ENCODE assay signal across 28 cellular contexts in genomic region chr10:114532226-114532625, GRCh38.
"Had no signal": no experiment of that assay in that cellular context is flagged by ENCODE, and none has a peak within 500 bp of the region (broad histone marks: within the 10 kb centered on the region; RNA-seq: fewer than 3 reads in every experiment).

No MANE protein-coding gene starts in this region.

- H3K4me3 ChIP-seq: esophagus muscularis mucosa, gastrocnemius medialis, heart left ventricle had no signal

- H3K27me3 ChIP-seq: brain microvascular endothelial cell, esophagus muscularis mucosa, foreskin keratinocyte, gastrocnemius medialis, heart left ventricle had no signal

- H3K4me3 Mint-ChIP-seq: activated CD4-positive, alpha-beta memory T cell treated with anti-CD3 and anti-CD28 coated beads, Interleukin-2, amount 10 ng/mL, durations not matched to agents 7 days and 5 days; activated CD4-positive, alpha-beta T cell treated with anti-CD3 and anti-CD28 coated beads for 36 hours; activated CD4-positive, alpha-beta T cell treated with anti-CD3 and anti-CD28 coated beads, Interleukin-2, amount 10 ng/mL, durations not matched to agents 7 days and 5 days; activated naive CD8-positive, alpha-beta T cell treated with anti-CD3 and anti-CD28 coated beads, Interleukin-2, amount 10 ng/mL, durations not matched to agents 7 days and 5 days; activated T-cell treated with anti-CD3 and anti-CD28 coated beads, Interleukin-2, amount 50 U/mL, for 24 hours; activated T-cell treated with anti-CD3 and anti-CD28 coated beads, Interleukin-2, amount 50 U/mL, for 72 hours; effector memory CD8-positive, alpha-beta T cell had no signal

- H3K36me3 Mint-ChIP-seq: activated naive CD8-positive, alpha-beta T cell treated with anti-CD3 and anti-CD28 coated beads, Interleukin-2, amount 10 ng/mL, durations not matched to agents 7 days and 5 days had no signal

- H3K27ac ChIP-seq: brain microvascular endothelial cell, esophagus muscularis mucosa, foreskin keratinocyte, gastrocnemius medialis, heart left ventricle had no signal

- H3K9me3 Mint-ChIP-seq: activated naive CD8-positive, alpha-beta T cell treated with anti-CD3 and anti-CD28 coated beads, Interleukin-2, amount 10 ng/mL, durations not matched to agents 7 days and 5 days; activated T-cell treated with anti-CD3 and anti-CD28 coated beads, Interleukin-2, amount 50 U/mL, for 24 hours; activated T-cell treated with anti-CD3 and anti-CD28 coated beads, Interleukin-2, amount 50 U/mL, for 72 hours; effector memory CD8-positive, alpha-beta T cell had no signal

- DNase-seq: activated CD4-positive, alpha-beta memory T cell treated with anti-CD3 and anti-CD28 coated beads, Interleukin-2, amount 10 ng/mL, durations not matched to agents 7 days and 5 days; activated CD4-positive, alpha-beta T cell treated with anti-CD3 and anti-CD28 coated beads for 36 hours; activated CD4-positive, alpha-beta T cell treated with anti-CD3 and anti-CD28 coated beads, Interleukin-2, amount 10 ng/mL, durations not matched to agents 7 days and 5 days; activated CD4-positive, alpha-beta T cell treated with anti-CD3 and anti-CD28 coated beads, Interleukin-2, amount 50 U/mL, for 4 hours; activated CD4-positive, CD25-positive, alpha-beta regulatory T cell; activated CD4-positive, CD25-positive, alpha-beta regulatory T cell treated with anti-CD3 and anti-CD28 coated beads, Interleukin-2, amount 50 U/mL, for 72 hours; activated CD8-positive, alpha-beta memory T cell treated with anti-CD3 and anti-CD28 coated beads, Interleukin-2, amount 50 U/mL, for 48 hours; activated gamma-delta T cell; activated naive CD4-positive, alpha-beta T cell; activated naive CD4-positive, alpha-beta T cell treated with anti-CD3 and anti-CD28 coated beads, Interleukin-2, amount 50 U/mL, for 16 hours; activated naive CD8-positive, alpha-beta T cell treated with anti-CD3 and anti-CD28 coated beads, Interleukin-2, amount 10 ng/mL, durations not matched to agents 7 days and 5 days; activated T-cell treated with anti-CD3 and anti-CD28 coated beads for 4 hours; activated T-cell treated with anti-CD3 and anti-CD28 coated beads, Interleukin-2, amount 50 U/mL, for 24 hours; activated T-cell treated with anti-CD3 and anti-CD28 coated beads, Interleukin-2, amount 50 U/mL, for 72 hours; amniotic stem cell; anterior cingulate cortex; brain microvascular endothelial cell; cortex of kidney; dermis blood vessel endothelial cell; effector CD4-positive, alpha-beta T cell; effector memory CD8-positive, alpha-beta T cell; erythroblast; foreskin keratinocyte; gastrocnemius medialis; glutamatergic neuron; heart left ventricle; T-helper 2 cell had no signal

- H3K27ac Mint-ChIP-seq: activated CD4-positive, alpha-beta memory T cell treated with anti-CD3 and anti-CD28 coated beads, Interleukin-2, amount 10 ng/mL, durations not matched to agents 7 days and 5 days; activated CD4-positive, alpha-beta T cell treated with anti-CD3 and anti-CD28 coated beads for 36 hours; activated CD4-positive, alpha-beta T cell treated with anti-CD3 and anti-CD28 coated beads, Interleukin-2, amount 10 ng/mL, durations not matched to agents 7 days and 5 days; activated naive CD8-positive, alpha-beta T cell treated with anti-CD3 and anti-CD28 coated beads, Interleukin-2, amount 10 ng/mL, durations not matched to agents 7 days and 5 days; activated T-cell treated with anti-CD3 and anti-CD28 coated beads, Interleukin-2, amount 50 U/mL, for 24 hours; activated T-cell treated with anti-CD3 and anti-CD28 coated beads, Interleukin-2, amount 50 U/mL, for 72 hours; effector memory CD8-positive, alpha-beta T cell had no signal

- H3K9me3 ChIP-seq: esophagus muscularis mucosa, gastrocnemius medialis, heart left ventricle had no signal

- H3K36me3 ChIP-seq: brain microvascular endothelial cell, gastrocnemius medialis had no signal

- ATAC-seq: activated CD4-positive, alpha-beta T cell treated with anti-CD3 and anti-CD28 coated beads for 36 hours; activated T-cell treated with anti-CD3 and anti-CD28 coated beads, Interleukin-2, amount 50 U/mL, for 72 hours; effector memory CD8-positive, alpha-beta T cell; foreskin keratinocyte; gastrocnemius medialis had no signal

- H3K27me3 Mint-ChIP-seq: activated CD4-positive, alpha-beta memory T cell treated with anti-CD3 and anti-CD28 coated beads, Interleukin-2, amount 10 ng/mL, durations not matched to agents 7 days and 5 days; activated CD4-positive, alpha-beta T cell treated with anti-CD3 and anti-CD28 coated beads for 36 hours; activated CD4-positive, alpha-beta T cell treated with anti-CD3 and anti-CD28 coated beads, Interleukin-2, amount 10 ng/mL, durations not matched to agents 7 days and 5 days; activated naive CD8-positive, alpha-beta T cell treated with anti-CD3 and anti-CD28 coated beads, Interleukin-2, amount 10 ng/mL, durations not matched to agents 7 days and 5 days; activated T-cell treated with anti-CD3 and anti-CD28 coated beads, Interleukin-2, amount 50 U/mL, for 24 hours; effector memory CD8-positive, alpha-beta T cell had no signal
